15 cellular contexts compared by ENCODE assay signal in genomic region chr3:108292465-108292864, GRCh38. TPM values are rescaled to one million over a fixed set of nuclear protein-coding genes. Genes with fewer than 3 reads are reported as not detected.
DNase-seq lines count a peak whose midpoint lies in the region; ATAC-seq and TF ChIP-seq lines count a peak whose summit lies in the region.
"Had no signal": no experiment of that assay in that cellular context is flagged by ENCODE, and none has a peak within 500 bp of the region (broad histone marks: within the 10 kb centered on the region; RNA-seq: fewer than 3 reads in every experiment).

No MANE protein-coding gene starts in this region.

- intact Hi-C loops in CD8-positive, alpha-beta T cell (cut with DNase I, micrococcal nuclease) = loop anchor here in 1 of 2 experiments (10.0 kb wide), 1 partner anchor 68 kb away; the partner anchor contains the start of gene IFT57
- intact Hi-C loops in sciatic nerve (cut with DNase I) = no loop called here

- H3K27ac ChIP-seq in CD8-positive, alpha-beta T cell (ENCODE audit: low read depth, low read length) = no peak overlapping the region
- H3K27ac ChIP-seq in GM23338 (ENCODE audit: low read depth) (no peak overlapping the region), WERI-Rb-1 (no peak overlapping the region)
- H3K27ac ChIP-seq: RWPE1, testis had no signal

- H3K4me2 ChIP-seq in GM23338 = no peak overlapping the region

- peak overlapping the region; percentile 42 for H3K27ac Mint-ChIP-seq in CD8-positive, alpha-beta T cell
- peak overlapping the region; percentile 85 for H3K27ac Mint-ChIP-seq in activated naive CD8-positive, alpha-beta T cell treated with anti-CD3 and anti-CD28 coated beads, Interleukin-2, amount 10 ng/mL, durations not matched to agents 7 days and 5 days
- H3K27ac Mint-ChIP-seq in GM23338 = no peak overlapping the region

- H3K36me3 ChIP-seq in CD8-positive, alpha-beta T cell (ENCODE audit: insufficient read depth, low read length) = no peaks in the 10 kb centered on the region
- H3K36me3 ChIP-seq in GM23338 (ENCODE audit: insufficient read depth) = no peaks in the 10 kb centered on the region
- H3K36me3 ChIP-seq in WERI-Rb-1 = no peaks in the 10 kb centered on the region

- H3K4me1 ChIP-seq in CD8-positive, alpha-beta T cell (ENCODE audit: insufficient read depth, low read length) = peaks cover 24% of the 10 kb centered on the region
- no peaks in the 10 kb centered on the region for H3K4me1 ChIP-seq in GM23338 (ENCODE audit: insufficient read depth)
- H3K4me1 ChIP-seq: testis had no signal

- CTCF ChIA-PET in CD8-positive, alpha-beta T cell (lab: Charles Lee) = interaction anchor here (1.1 kb wide), 1 partner anchor 22 kb away, joined by 3 read pairs; no protein-coding TSS in a partner anchor

- H3K4me3 ChIP-seq in CD8-positive, alpha-beta T cell (ENCODE audit: low read depth, low read length) = no peak overlapping the region
- no peak overlapping the region for H3K4me3 ChIP-seq in GM23338
- no peak overlapping the region for H3K4me3 ChIP-seq in WERI-Rb-1 (ENCODE audit: low read depth, low read length)
- H3K4me3 ChIP-seq: testis had no signal

- DNase-seq in CD8-positive, alpha-beta T cell = no peak
- DNase-seq in NOMO-1 (lab: John Stamatoyannopoulos, UW; ENCODE audit: unreplicated experiment in 2 of 2) (peak; percentile 56 to 57), NCI-H446 treated with DMSO at 0.1 percent for 48 hours (lab: John Stamatoyannopoulos, UW) (no peak), sciatic nerve (ENCODE audit: low spot score) (no peak), GM23338 (ENCODE audit: low spot score) (no peak), WERI-Rb-1 (no peak)
- no peak for DNase-seq in activated naive CD8-positive, alpha-beta T cell treated with anti-CD3 and anti-CD28 coated beads, Interleukin-2, amount 10 ng/mL, durations not matched to agents 7 days and 5 days
- DNase-seq: activated CD8-positive, alpha-beta memory T cell treated with anti-CD3 and anti-CD28 coated beads, Interleukin-2, amount 50 U/mL, for 4 hours; mammary epithelial cell; NCI-H524; occipital lobe; small intestine; testis had no signal

- H3F3A ChIP-seq in GM23338 (replicated peaks; ENCODE audit: low read depth) = no peaks in the 10 kb centered on the region

- no peaks in the 10 kb centered on the region for H3K9me3 Mint-ChIP-seq in CD8-positive, alpha-beta T cell
- H3K9me3 Mint-ChIP-seq in activated naive CD8-positive, alpha-beta T cell treated with anti-CD3 and anti-CD28 coated beads, Interleukin-2, amount 10 ng/mL, durations not matched to agents 7 days and 5 days = peaks cover 12% of the 10 kb centered on the region
- H3K9me3 Mint-ChIP-seq in GM23338 = no peaks in the 10 kb centered on the region

- no peaks in the 10 kb centered on the region for H3K36me3 Mint-ChIP-seq in CD8-positive, alpha-beta T cell
- H3K36me3 Mint-ChIP-seq in activated naive CD8-positive, alpha-beta T cell treated with anti-CD3 and anti-CD28 coated beads, Interleukin-2, amount 10 ng/mL, durations not matched to agents 7 days and 5 days = peaks cover 25% of the 10 kb centered on the region
- H3K36me3 Mint-ChIP-seq in GM23338 (ENCODE audit: low read depth) = no peaks in the 10 kb centered on the region

- no peak overlapping the region for H3K4me3 Mint-ChIP-seq in CD8-positive, alpha-beta T cell
- H3K4me3 Mint-ChIP-seq in activated naive CD8-positive, alpha-beta T cell treated with anti-CD3 and anti-CD28 coated beads, Interleukin-2, amount 10 ng/mL, durations not matched to agents 7 days and 5 days = peak overlapping the region; percentile 60
- no peak overlapping the region for H3K4me3 Mint-ChIP-seq in GM23338

- H2AFZ ChIP-seq in GM23338 = no peak overlapping the region

- POLR2A ChIA-PET in CD8-positive, alpha-beta T cell (lab: Charles Lee) = interaction anchor here (1.2 to 1.6 kb wide), 2 partner anchors 9 to 43 kb away, joined by 3 to 4 read pairs; no protein-coding TSS in a partner anchor
- POLR2A ChIA-PET in activated naive CD8-positive, alpha-beta T cell treated with anti-CD3 and anti-CD28 coated beads, Interleukin-2, amount 10 ng/mL, durations not matched to agents 7 days and 5 days (lab: Charles Lee) = interaction anchor here (0.8 to 6.6 kb wide), 4 partner anchors 10 to 139 kb away, joined by 3 to 59 read pairs (median 6); partner anchors contain the start of gene IFT57

- no peak for TF ChIP-seq CTCF in CD8-positive, alpha-beta T cell (IDR thresholded peaks at IDR 0.05)
- no peak for TF ChIP-seq CTCF in GM23338 (conservative IDR thresholded peaks at IDR 0.05; ENCODE audit: low read depth in 2 of 2)
- TF ChIP-seq CTCF in WERI-Rb-1 (IDR thresholded peaks at IDR 0.05; ENCODE audit: low read depth, low read length) = no peak

- H3K79me2 ChIP-seq in GM23338 (replicated peaks; ENCODE audit: insufficient read depth) = no peaks in the 10 kb centered on the region

- H3K9me3 ChIP-seq in CD8-positive, alpha-beta T cell (ENCODE audit: low read length) = no peaks in the 10 kb centered on the region
- peaks cover 4% of the 10 kb centered on the region for H3K9me3 ChIP-seq in WERI-Rb-1 (ENCODE audit: severe bottlenecking)
- H3K9me3 ChIP-seq: testis had no signal

- no peak for ATAC-seq in CD8-positive, alpha-beta T cell
- peak; percentile 9 for ATAC-seq in GM19438 (IDR thresholded peaks at IDR 0.05; ENCODE audit: low read depth, unreplicated experiment)
- ATAC-seq in activated naive CD8-positive, alpha-beta T cell treated with anti-CD3 and anti-CD28 coated beads, Interleukin-2, amount 10 ng/mL, durations not matched to agents 7 days and 5 days (ENCODE audit: low read depth) = peak; percentile 2
- no peak for ATAC-seq in sciatic nerve
- no peak for ATAC-seq in GM23338

- no peaks in the 10 kb centered on the region for H3K27me3 Mint-ChIP-seq in CD8-positive, alpha-beta T cell (ENCODE audit: low read depth)
- H3K27me3 Mint-ChIP-seq in activated naive CD8-positive, alpha-beta T cell treated with anti-CD3 and anti-CD28 coated beads, Interleukin-2, amount 10 ng/mL, durations not matched to agents 7 days and 5 days = no peaks in the 10 kb centered on the region
- H3K27me3 Mint-ChIP-seq in GM23338 (ENCODE audit: insufficient read depth, low read depth, poor library complexity) = peaks cover 1% of the 10 kb centered on the region

- H4K20me1 ChIP-seq in GM23338 (replicated peaks; ENCODE audit: insufficient read depth) = no peaks in the 10 kb centered on the region

- H3K27me3 ChIP-seq in CD8-positive, alpha-beta T cell (ENCODE audit: insufficient read depth, low read length) = no peaks in the 10 kb centered on the region
- H3K27me3 ChIP-seq in GM23338 (ENCODE audit: insufficient read depth) (no peaks in the 10 kb centered on the region), WERI-Rb-1 (ENCODE audit: insufficient read depth, low read depth, severe bottlenecking) (no peaks in the 10 kb centered on the region)
- H3K27me3 ChIP-seq: testis had no signal

- peaks cover 4% of the 10 kb centered on the region; the same call in 1 of the 2 replicates for H3K9me2 ChIP-seq in GM23338 (ENCODE audit: insufficient read depth)

- peaks cover 33% of the 10 kb centered on the region for H3K4me1 Mint-ChIP-seq in CD8-positive, alpha-beta T cell (ENCODE audit: low read depth)
- peaks cover 57% of the 10 kb centered on the region for H3K4me1 Mint-ChIP-seq in activated naive CD8-positive, alpha-beta T cell treated with anti-CD3 and anti-CD28 coated beads, Interleukin-2, amount 10 ng/mL, durations not matched to agents 7 days and 5 days
- H3K4me1 Mint-ChIP-seq in GM23338 = no peaks in the 10 kb centered on the region

TF ChIP-seq in GM23338, 12 proteins besides CTCF, POLR2A, EP300 and RAD21:
- TF ChIP-seq ZNF331 (CRISPR knock-in tag; IDR thresholded peaks at IDR 0.05; ENCODE audit: low read depth) = no peak

RNA-seq across cellular contexts. Expression of gene HHLA2, which starts 3.9 kb away (rescaled TPM):
- total RNA-seq in CD8-positive, alpha-beta T cell = under 1 TPM; 0.41 to 0.58 TPM
- total RNA-seq in activated naive CD8-positive, alpha-beta T cell treated with anti-CD3 and anti-CD28 coated beads, Interleukin-2, amount 10 ng/mL, durations not matched to agents 7 days and 5 days = 1 to 10 TPM; 3.9 to 4.0 TPM
- 0.31 TPM for total RNA-seq in sciatic nerve
- not detected in 2 replicates for total RNA-seq in GM23338 (2014; rRNA removed; shearing (Covaris generic))
- polyA plus RNA-seq in GM23338 (2016; fragmentation: Nextera tagmentation; extraction: Ambion mirVana) = not detected in 2 replicates
- total RNA-seq: mammary epithelial cell, occipital lobe had no signal
- polyA plus RNA-seq: mammary epithelial cell had no signal

Comparison
In these comparisons a context has a peak if more than half of its experiments do, and no peak if none do; other contexts are left out.
1. ATAC-seq: peak in GM19438 (single experiment) and activated naive CD8-positive, alpha-beta T cell treated with anti-CD3 and anti-CD28 coated beads, Interleukin-2, amount 10 ng/mL, durations not matched to agents 7 days and 5 days (single experiment); none in CD8-positive, alpha-beta T cell (single experiment), sciatic nerve (single experiment) and GM23338 (single experiment).
2. DNase-seq: peak in NOMO-1 (2 of 2); none in CD8-positive, alpha-beta T cell (0 of 7), activated naive CD8-positive, alpha-beta T cell treated with anti-CD3 and anti-CD28 coated beads, Interleukin-2, amount 10 ng/mL, durations not matched to agents 7 days and 5 days (single experiment), NCI-H446 treated with DMSO at 0.1 percent for 48 hours (single experiment), sciatic nerve (single experiment), GM23338 (single experiment) and WERI-Rb-1 (single experiment).